Comparison of ENCODE assay signal across 1 cellular context in the genomic region with DNA sequence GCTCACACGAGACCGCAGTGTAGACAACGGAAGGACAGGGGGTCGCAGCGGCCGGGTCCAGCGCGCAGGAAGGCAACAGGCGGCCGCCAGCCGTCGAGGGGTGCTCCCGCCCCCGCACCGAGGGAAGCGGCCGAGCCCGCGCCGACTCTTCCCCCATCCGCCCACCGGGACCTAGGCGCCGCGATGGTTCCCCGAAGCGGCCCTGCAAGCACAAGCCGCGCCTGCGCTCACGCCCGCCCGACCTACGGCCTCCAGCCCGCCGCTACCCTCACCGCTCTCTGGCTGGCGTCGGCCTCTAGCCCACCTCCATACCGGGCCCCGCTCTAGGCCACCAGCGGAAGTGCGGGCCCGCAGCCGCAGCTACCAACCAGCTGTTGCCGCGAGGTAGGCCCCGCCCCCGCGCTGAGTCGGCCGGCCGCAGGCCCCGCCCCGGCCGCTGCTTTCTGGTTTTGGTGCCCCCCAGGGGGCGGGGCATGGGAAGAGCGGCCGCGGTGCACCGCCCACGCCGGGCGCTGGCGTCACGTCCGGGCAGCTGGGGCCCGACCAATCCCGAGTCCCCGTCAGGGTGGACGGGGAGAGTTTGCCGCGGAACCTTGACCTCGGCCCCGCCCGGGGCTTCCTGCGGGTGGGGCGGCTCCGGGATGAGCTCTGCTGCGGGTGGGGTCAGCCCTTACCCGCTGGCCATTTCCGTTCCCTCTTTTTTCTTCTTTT.
TF ChIP-seq lines count a peak whose summit lies in the region.

A gene with protein sequence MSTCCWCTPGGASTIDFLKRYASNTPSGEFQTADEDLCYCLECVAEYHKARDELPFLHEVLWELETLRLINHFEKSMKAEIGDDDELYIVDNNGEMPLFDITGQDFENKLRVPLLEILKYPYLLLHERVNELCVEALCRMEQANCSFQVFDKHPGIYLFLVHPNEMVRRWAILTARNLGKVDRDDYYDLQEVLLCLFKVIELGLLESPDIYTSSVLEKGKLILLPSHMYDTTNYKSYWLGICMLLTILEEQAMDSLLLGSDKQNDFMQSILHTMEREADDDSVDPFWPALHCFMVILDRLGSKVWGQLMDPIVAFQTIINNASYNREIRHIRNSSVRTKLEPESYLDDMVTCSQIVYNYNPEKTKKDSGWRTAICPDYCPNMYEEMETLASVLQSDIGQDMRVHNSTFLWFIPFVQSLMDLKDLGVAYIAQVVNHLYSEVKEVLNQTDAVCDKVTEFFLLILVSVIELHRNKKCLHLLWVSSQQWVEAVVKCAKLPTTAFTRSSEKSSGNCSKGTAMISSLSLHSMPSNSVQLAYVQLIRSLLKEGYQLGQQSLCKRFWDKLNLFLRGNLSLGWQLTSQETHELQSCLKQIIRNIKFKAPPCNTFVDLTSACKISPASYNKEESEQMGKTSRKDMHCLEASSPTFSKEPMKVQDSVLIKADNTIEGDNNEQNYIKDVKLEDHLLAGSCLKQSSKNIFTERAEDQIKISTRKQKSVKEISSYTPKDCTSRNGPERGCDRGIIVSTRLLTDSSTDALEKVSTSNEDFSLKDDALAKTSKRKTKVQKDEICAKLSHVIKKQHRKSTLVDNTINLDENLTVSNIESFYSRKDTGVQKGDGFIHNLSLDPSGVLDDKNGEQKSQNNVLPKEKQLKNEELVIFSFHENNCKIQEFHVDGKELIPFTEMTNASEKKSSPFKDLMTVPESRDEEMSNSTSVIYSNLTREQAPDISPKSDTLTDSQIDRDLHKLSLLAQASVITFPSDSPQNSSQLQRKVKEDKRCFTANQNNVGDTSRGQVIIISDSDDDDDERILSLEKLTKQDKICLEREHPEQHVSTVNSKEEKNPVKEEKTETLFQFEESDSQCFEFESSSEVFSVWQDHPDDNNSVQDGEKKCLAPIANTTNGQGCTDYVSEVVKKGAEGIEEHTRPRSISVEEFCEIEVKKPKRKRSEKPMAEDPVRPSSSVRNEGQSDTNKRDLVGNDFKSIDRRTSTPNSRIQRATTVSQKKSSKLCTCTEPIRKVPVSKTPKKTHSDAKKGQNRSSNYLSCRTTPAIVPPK (N-terminal part only) (minus strand): TSS at position 342 of the 711 bp plus-strand sequence. CDS start 5,558 bp downstream, outside the sequence.

TF ChIP-seq in K562, 482 proteins besides CTCF, POLR2A, EP300 and RAD21 (continued from another document and continues in another):
- TF ChIP-seq ZNF696 (CRISPR knock-in tag; conservative IDR thresholded peaks at IDR 0.05) (no peak), DIDO1 (tag; IDR thresholded peaks at IDR 0.05; ENCODE audit: low read depth) (no peak), GTF2A2 (tag; IDR thresholded peaks at IDR 0.05) (no peak), KLF1 (tag; IDR thresholded peaks at IDR 0.05) (no peak; the same call in none of the 2 replicates), FOSL1 (tag; conservative IDR thresholded peaks at IDR 0.05) (no peak; the same call in 1 of the 2 replicates), ZNF134 (CRISPR knock-in tag; conservative IDR thresholded peaks at IDR 0.05) (no peak), TEAD2 (tag; IDR thresholded peaks at IDR 0.05) (no peak), NBN (IDR thresholded peaks at IDR 0.05; ENCODE audit: low read depth) (no peak), NCOA2 (IDR thresholded peaks at IDR 0.05; ENCODE audit: partially characterized antibody in 2 of 2) (no peak), ZC3H4 (CRISPR knock-in tag; IDR thresholded peaks at IDR 0.05; ENCODE audit: borderline replicate concordance) (no peak), RBM25 (IDR thresholded peaks at IDR 0.05; ENCODE audit: low read depth, low read length, severe bottlenecking) (peak; percentile 88), ZKSCAN8 (CRISPR knock-in tag; IDR thresholded peaks at IDR 0.05) (no peak), RUNX1 (IDR thresholded peaks at IDR 0.05; ENCODE audit: low read depth) (no peak), DNMT1 (IDR thresholded peaks at IDR 0.05) (no peak), ZNF140 (CRISPR knock-in tag; IDR thresholded peaks at IDR 0.05) (no peak), HNRNPLL (IDR thresholded peaks at IDR 0.05; ENCODE audit: low read depth, low read length, poor library complexity, severe bottlenecking) (peak; percentile 36), HLTF (IDR thresholded peaks at IDR 0.05) (no peak), MECOM (CRISPR knock-in tag; IDR thresholded peaks at IDR 0.05) (no peak), KLF16 (IDR thresholded peaks at IDR 0.05) (no peak), IRF2 (CRISPR knock-in tag; IDR thresholded peaks at IDR 0.05) (no peak), NR2C2 (CRISPR knock-in tag; IDR thresholded peaks at IDR 0.05) (0 out of 2 replicates have a peak, but pooled peaks have one; percentile 19), NR2C2 (tag; IDR thresholded peaks at IDR 0.05) (peak; percentile 97), SRSF3 (IDR thresholded peaks at IDR 0.05; ENCODE audit: insufficient read depth, low read length) (no peak), MEF2D (tag; conservative IDR thresholded peaks at IDR 0.05; ENCODE audit: low read depth) (no peak), XRCC3 (IDR thresholded peaks at IDR 0.05) (no peak), ARID2 (IDR thresholded peaks at IDR 0.05) (no peak), TFAM (CRISPR knock-in tag; conservative IDR thresholded peaks at IDR 0.05) (no peak), ZFP30 (CRISPR knock-in tag; IDR thresholded peaks at IDR 0.05; ENCODE audit: borderline replicate concordance) (no peak), ZNF785 (CRISPR knock-in tag; IDR thresholded peaks at IDR 0.05) (no peak)
- TF ChIP-seq, protein P1, sequence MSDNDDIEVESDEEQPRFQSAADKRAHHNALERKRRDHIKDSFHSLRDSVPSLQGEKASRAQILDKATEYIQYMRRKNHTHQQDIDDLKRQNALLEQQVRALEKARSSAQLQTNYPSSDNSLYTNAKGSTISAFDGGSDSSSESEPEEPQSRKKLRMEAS (CRISPR knock-in tag; IDR thresholded peaks at IDR 0.05), result peak; percentile 67
- TF ChIP-seq, protein P2, sequence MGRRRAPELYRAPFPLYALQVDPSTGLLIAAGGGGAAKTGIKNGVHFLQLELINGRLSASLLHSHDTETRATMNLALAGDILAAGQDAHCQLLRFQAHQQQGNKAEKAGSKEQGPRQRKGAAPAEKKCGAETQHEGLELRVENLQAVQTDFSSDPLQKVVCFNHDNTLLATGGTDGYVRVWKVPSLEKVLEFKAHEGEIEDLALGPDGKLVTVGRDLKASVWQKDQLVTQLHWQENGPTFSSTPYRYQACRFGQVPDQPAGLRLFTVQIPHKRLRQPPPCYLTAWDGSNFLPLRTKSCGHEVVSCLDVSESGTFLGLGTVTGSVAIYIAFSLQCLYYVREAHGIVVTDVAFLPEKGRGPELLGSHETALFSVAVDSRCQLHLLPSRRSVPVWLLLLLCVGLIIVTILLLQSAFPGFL (CRISPR knock-in tag; IDR thresholded peaks at IDR 0.05), result no peak
- TF ChIP-seq, protein P3, sequence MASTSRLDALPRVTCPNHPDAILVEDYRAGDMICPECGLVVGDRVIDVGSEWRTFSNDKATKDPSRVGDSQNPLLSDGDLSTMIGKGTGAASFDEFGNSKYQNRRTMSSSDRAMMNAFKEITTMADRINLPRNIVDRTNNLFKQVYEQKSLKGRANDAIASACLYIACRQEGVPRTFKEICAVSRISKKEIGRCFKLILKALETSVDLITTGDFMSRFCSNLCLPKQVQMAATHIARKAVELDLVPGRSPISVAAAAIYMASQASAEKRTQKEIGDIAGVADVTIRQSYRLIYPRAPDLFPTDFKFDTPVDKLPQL (IDR thresholded peaks at IDR 0.05; ENCODE audit: extremely low read depth, insufficient read length), result no peak
- TF ChIP-seq, protein P4, sequence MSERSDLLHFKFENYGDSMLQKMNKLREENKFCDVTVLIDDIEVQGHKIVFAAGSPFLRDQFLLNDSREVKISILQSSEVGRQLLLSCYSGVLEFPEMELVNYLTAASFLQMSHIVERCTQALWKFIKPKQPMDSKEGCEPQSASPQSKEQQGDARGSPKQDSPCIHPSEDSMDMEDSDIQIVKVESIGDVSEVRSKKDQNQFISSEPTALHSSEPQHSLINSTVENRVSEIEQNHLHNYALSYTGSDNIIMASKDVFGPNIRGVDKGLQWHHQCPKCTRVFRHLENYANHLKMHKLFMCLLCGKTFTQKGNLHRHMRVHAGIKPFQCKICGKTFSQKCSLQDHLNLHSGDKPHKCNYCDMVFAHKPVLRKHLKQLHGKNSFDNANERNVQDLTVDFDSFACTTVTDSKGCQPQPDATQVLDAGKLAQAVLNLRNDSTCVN (CRISPR knock-in tag; IDR thresholded peaks at IDR 0.05), result no peak
- TF ChIP-seq, protein P5, sequence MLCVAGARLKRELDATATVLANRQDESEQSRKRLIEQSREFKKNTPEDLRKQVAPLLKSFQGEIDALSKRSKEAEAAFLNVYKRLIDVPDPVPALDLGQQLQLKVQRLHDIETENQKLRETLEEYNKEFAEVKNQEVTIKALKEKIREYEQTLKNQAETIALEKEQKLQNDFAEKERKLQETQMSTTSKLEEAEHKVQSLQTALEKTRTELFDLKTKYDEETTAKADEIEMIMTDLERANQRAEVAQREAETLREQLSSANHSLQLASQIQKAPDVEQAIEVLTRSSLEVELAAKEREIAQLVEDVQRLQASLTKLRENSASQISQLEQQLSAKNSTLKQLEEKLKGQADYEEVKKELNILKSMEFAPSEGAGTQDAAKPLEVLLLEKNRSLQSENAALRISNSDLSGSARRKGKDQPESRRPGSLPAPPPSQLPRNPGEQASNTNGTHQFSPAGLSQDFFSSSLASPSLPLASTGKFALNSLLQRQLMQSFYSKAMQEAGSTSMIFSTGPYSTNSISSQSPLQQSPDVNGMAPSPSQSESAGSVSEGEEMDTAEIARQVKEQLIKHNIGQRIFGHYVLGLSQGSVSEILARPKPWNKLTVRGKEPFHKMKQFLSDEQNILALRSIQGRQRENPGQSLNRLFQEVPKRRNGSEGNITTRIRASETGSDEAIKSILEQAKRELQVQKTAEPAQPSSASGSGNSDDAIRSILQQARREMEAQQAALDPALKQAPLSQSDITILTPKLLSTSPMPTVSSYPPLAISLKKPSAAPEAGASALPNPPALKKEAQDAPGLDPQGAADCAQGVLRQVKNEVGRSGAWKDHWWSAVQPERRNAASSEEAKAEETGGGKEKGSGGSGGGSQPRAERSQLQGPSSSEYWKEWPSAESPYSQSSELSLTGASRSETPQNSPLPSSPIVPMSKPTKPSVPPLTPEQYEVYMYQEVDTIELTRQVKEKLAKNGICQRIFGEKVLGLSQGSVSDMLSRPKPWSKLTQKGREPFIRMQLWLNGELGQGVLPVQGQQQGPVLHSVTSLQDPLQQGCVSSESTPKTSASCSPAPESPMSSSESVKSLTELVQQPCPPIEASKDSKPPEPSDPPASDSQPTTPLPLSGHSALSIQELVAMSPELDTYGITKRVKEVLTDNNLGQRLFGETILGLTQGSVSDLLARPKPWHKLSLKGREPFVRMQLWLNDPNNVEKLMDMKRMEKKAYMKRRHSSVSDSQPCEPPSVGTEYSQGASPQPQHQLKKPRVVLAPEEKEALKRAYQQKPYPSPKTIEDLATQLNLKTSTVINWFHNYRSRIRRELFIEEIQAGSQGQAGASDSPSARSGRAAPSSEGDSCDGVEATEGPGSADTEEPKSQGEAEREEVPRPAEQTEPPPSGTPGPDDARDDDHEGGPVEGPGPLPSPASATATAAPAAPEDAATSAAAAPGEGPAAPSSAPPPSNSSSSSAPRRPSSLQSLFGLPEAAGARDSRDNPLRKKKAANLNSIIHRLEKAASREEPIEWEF (CRISPR knock-in tag; IDR thresholded peaks at IDR 0.05), result no peak
- TF ChIP-seq, protein P6, sequence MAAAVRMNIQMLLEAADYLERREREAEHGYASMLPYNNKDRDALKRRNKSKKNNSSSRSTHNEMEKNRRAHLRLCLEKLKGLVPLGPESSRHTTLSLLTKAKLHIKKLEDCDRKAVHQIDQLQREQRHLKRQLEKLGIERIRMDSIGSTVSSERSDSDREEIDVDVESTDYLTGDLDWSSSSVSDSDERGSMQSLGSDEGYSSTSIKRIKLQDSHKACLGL (CRISPR knock-in tag; IDR thresholded peaks at IDR 0.05; ENCODE audit: borderline replicate concordance, poor library complexity, severe bottlenecking), result no peak
- TF ChIP-seq, protein P7, sequence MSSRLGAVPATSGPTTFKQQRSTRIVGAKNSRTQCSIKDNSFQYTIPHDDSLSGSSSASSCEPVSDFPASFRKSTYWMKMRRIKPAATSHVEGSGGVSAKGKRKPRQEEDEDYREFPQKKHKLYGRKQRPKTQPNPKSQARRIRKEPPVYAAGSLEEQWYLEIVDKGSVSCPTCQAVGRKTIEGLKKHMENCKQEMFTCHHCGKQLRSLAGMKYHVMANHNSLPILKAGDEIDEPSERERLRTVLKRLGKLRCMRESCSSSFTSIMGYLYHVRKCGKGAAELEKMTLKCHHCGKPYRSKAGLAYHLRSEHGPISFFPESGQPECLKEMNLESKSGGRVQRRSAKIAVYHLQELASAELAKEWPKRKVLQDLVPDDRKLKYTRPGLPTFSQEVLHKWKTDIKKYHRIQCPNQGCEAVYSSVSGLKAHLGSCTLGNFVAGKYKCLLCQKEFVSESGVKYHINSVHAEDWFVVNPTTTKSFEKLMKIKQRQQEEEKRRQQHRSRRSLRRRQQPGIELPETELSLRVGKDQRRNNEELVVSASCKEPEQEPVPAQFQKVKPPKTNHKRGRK (tag; IDR thresholded peaks at IDR 0.05), result no peak
- TF ChIP-seq, protein P8, sequence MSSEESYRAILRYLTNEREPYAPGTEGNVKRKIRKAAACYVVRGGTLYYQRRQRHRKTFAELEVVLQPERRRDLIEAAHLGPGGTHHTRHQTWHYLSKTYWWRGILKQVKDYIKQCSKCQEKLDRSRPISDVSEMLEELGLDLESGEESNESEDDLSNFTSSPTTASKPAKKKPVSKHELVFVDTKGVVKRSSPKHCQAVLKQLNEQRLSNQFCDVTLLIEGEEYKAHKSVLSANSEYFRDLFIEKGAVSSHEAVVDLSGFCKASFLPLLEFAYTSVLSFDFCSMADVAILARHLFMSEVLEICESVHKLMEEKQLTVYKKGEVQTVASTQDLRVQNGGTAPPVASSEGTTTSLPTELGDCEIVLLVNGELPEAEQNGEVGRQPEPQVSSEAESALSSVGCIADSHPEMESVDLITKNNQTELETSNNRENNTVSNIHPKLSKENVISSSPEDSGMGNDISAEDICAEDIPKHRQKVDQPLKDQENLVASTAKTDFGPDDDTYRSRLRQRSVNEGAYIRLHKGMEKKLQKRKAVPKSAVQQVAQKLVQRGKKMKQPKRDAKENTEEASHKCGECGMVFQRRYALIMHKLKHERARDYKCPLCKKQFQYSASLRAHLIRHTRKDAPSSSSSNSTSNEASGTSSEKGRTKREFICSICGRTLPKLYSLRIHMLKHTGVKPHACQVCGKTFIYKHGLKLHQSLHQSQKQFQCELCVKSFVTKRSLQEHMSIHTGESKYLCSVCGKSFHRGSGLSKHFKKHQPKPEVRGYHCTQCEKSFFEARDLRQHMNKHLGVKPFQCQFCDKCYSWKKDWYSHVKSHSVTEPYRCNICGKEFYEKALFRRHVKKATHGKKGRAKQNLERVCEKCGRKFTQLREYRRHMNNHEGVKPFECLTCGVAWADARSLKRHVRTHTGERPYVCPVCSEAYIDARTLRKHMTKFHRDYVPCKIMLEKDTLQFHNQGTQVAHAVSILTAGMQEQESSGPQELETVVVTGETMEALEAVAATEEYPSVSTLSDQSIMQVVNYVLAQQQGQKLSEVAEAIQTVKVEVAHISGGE (CRISPR knock-in tag; IDR thresholded peaks at IDR 0.05), result peak; percentile 38 to 96 (median 67); a peak in 3 of 6 replicates
- TF ChIP-seq, protein P9, sequence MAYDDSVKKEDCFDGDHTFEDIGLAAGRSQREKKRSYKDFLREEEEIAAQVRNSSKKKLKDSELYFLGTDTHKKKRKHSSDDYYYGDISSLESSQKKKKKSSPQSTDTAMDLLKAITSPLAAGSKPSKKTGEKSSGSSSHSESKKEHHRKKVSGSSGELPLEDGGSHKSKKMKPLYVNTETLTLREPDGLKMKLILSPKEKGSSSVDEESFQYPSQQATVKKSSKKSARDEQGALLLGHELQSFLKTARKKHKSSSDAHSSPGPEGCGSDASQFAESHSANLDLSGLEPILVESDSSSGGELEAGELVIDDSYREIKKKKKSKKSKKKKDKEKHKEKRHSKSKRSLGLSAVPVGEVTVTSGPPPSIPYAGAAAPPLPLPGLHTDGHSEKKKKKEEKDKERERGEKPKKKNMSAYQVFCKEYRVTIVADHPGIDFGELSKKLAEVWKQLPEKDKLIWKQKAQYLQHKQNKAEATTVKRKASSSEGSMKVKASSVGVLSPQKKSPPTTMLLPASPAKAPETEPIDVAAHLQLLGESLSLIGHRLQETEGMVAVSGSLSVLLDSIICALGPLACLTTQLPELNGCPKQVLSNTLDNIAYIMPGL (CRISPR knock-in tag; IDR thresholded peaks at IDR 0.05), result no peak
